In genomic region chr9:16010221-16010620, GRCh38 we compare ENCODE assay signal across 27 cellular contexts.
"Had no signal": no experiment of that assay in that cellular context is flagged by ENCODE, and none has a peak within 500 bp of the region (broad histone marks: within the 10 kb centered on the region; RNA-seq: fewer than 3 reads in every experiment).

No MANE protein-coding gene starts in this region.

- H3K4me1 Mint-ChIP-seq: activated CD4-positive, alpha-beta T cell treated with anti-CD3 and anti-CD28 coated beads, Interleukin-2, amount 10 ng/mL, durations not matched to agents 7 days and 5 days; T-cell had no signal

- H3K4me3 Mint-ChIP-seq: activated CD4-positive, alpha-beta memory T cell treated with anti-CD3 and anti-CD28 coated beads for 36 hours; activated CD4-positive, alpha-beta T cell treated with anti-CD3 and anti-CD28 coated beads, Interleukin-2, amount 10 ng/mL, durations not matched to agents 7 days and 5 days; activated naive CD8-positive, alpha-beta T cell treated with anti-CD3 and anti-CD28 coated beads, Interleukin-2, amount 50 U/mL, for 24 hours; activated T-cell treated with anti-CD3 and anti-CD28 coated beads, Interleukin-2, amount 50 U/mL, for 4 hours; T-cell had no signal

- H3K27ac ChIP-seq: SK-N-MC, VCaP had no signal

- ATAC-seq: activated naive CD4-positive, alpha-beta T cell treated with anti-CD3 and anti-CD28 coated beads, Interleukin-2, amount 50 U/mL, for 72 hours; activated naive CD8-positive, alpha-beta T cell treated with anti-CD3 and anti-CD28 coated beads, Interleukin-2, amount 50 U/mL, for 24 hours; activated T-cell treated with anti-CD3 and anti-CD28 coated beads, Interleukin-2, amount 50 U/mL, for 4 hours; Panc1; Right ventricle myocardium inferior; T-cell had no signal

- H3K36me3 Mint-ChIP-seq: activated CD4-positive, alpha-beta memory T cell treated with anti-CD3 and anti-CD28 coated beads for 36 hours; activated naive CD4-positive, alpha-beta T cell treated with anti-CD3 and anti-CD28 coated beads, Interleukin-2, amount 50 U/mL, for 72 hours; T-cell had no signal

- H3K27me3 Mint-ChIP-seq: activated CD4-positive, alpha-beta memory T cell treated with anti-CD3 and anti-CD28 coated beads for 36 hours; activated CD4-positive, alpha-beta T cell treated with anti-CD3 and anti-CD28 coated beads, Interleukin-2, amount 10 ng/mL, durations not matched to agents 7 days and 5 days; activated naive CD8-positive, alpha-beta T cell treated with anti-CD3 and anti-CD28 coated beads, Interleukin-2, amount 50 U/mL, for 24 hours; T-cell had no signal

- DNase-seq: activated CD4-positive, alpha-beta memory T cell treated with anti-CD3 and anti-CD28 coated beads for 36 hours; activated CD4-positive, alpha-beta T cell treated with anti-CD3 and anti-CD28 coated beads, Interleukin-2, amount 10 ng/mL, durations not matched to agents 7 days and 5 days; activated CD4-positive, CD25-positive, alpha-beta regulatory T cell; activated CD8-positive, alpha-beta memory T cell treated with anti-CD3 and anti-CD28 coated beads for 24 hours; activated effector memory CD4-positive, alpha-beta T cell treated with anti-CD3 and anti-CD28 coated beads, Interleukin-2, amount 50 U/mL, for 16 hours; activated naive CD4-positive, alpha-beta T cell treated with Interleukin-2 at 50 U/mL for 16 hours; activated naive CD8-positive, alpha-beta T cell treated with anti-CD3 and anti-CD28 coated beads, Interleukin-2, amount 50 U/mL, for 24 hours; activated T-cell treated with anti-CD3 and anti-CD28 coated beads, Interleukin-2, amount 50 U/mL, for 4 hours; amygdala; cerebellar nuclear complex; Kasumi-1; NCI-H1048; NCI-H1417 treated with DMSO at 0.1 percent for 48 hours; NCI-H1694; NCI-H2029; NCI-H2107; NCI-H2171 treated with DMSO at 0.1 percent for 48 hours; NCI-H226; NCI-H526; NCI-H774; RPMI8226; T-cell had no signal

- H3K4me3 ChIP-seq: SK-N-MC had no signal

- H3K27ac Mint-ChIP-seq: activated CD4-positive, alpha-beta memory T cell treated with anti-CD3 and anti-CD28 coated beads for 36 hours; activated CD4-positive, alpha-beta T cell treated with anti-CD3 and anti-CD28 coated beads, Interleukin-2, amount 10 ng/mL, durations not matched to agents 7 days and 5 days; activated naive CD4-positive, alpha-beta T cell treated with anti-CD3 and anti-CD28 coated beads, Interleukin-2, amount 50 U/mL, for 72 hours; activated naive CD8-positive, alpha-beta T cell treated with anti-CD3 and anti-CD28 coated beads, Interleukin-2, amount 50 U/mL, for 24 hours; T-cell had no signal
